Comparison of ENCODE assay signal across 8 cellular contexts in genomic region chr19:12440412-12440762, GRCh38. TPM values are rescaled to one million over a fixed set of nuclear protein-coding genes. Genes with fewer than 3 reads are reported as not detected.
DNase-seq lines count a peak whose midpoint lies in the region; ATAC-seq and TF ChIP-seq lines count a peak whose summit lies in the region.
"Not testable (repeated sequence)": the region's sequence is repeated elsewhere in the genome, so short reads cannot be mapped to it uniquely, and the experiment has no call there.

No MANE protein-coding gene starts in this region.

- H3K4me3 Mint-ChIP-seq in CD8-positive, alpha-beta T cell = peak overlapping the region; percentile 100

- H3K4me1 Mint-ChIP-seq in CD8-positive, alpha-beta T cell (ENCODE audit: low read depth) = peaks cover 19% of the 10 kb centered on the region

- H3K4me1 ChIP-seq in CD8-positive, alpha-beta T cell (ENCODE audit: insufficient read depth, low read length); mucosa of stomach (ENCODE audit: control insufficient read depth, insufficient read depth, low read length): not testable (repeated sequence)

- H3K27me3 Mint-ChIP-seq in CD8-positive, alpha-beta T cell (ENCODE audit: low read depth) = not testable (repeated sequence)

- not testable (repeated sequence) for H3K36me3 Mint-ChIP-seq in CD8-positive, alpha-beta T cell
- H3K36me3 Mint-ChIP-seq in activated naive CD4-positive, alpha-beta T cell treated with anti-CD3 and anti-CD28 coated beads, Interleukin-2, amount 50 U/mL, for 72 hours = peaks cover 32 to 43% of the 10 kb centered on the region in 2 donors

- not testable (repeated sequence) for H3K9me3 ChIP-seq in CD8-positive, alpha-beta T cell (ENCODE audit: low read length); mucosa of stomach (ENCODE audit: control insufficient read depth, low read length)

- peaks cover 13% of the 10 kb centered on the region for H3K9me3 Mint-ChIP-seq in CD8-positive, alpha-beta T cell
- H3K9me3 Mint-ChIP-seq in activated naive CD4-positive, alpha-beta T cell treated with anti-CD3 and anti-CD28 coated beads, Interleukin-2, amount 50 U/mL, for 72 hours = peaks cover 7 to 13% of the 10 kb centered on the region in 2 donors

- peak; percentile 11 for ATAC-seq in CD8-positive, alpha-beta T cell
- ATAC-seq in GM21515 (IDR thresholded peaks at IDR 0.05; ENCODE audit: unreplicated experiment) (peak; percentile 26), HG03571 (IDR thresholded peaks at IDR 0.05; ENCODE audit: unreplicated experiment) (peak; percentile 17)
- peak; percentile 33 to 52 for ATAC-seq in activated naive CD4-positive, alpha-beta T cell treated with anti-CD3 and anti-CD28 coated beads, Interleukin-2, amount 50 U/mL, for 72 hours

- H3K27ac ChIP-seq in CD8-positive, alpha-beta T cell (ENCODE audit: low read depth, low read length) = peak overlapping the region; percentile 26
- H3K27ac ChIP-seq in RWPE1 = peak overlapping the region; percentile 94

- H3K27ac Mint-ChIP-seq in CD8-positive, alpha-beta T cell = peak overlapping the region; percentile 52
- peak overlapping the region in 1 of 2 donors; percentile 87 for H3K27ac Mint-ChIP-seq in activated naive CD4-positive, alpha-beta T cell treated with anti-CD3 and anti-CD28 coated beads, Interleukin-2, amount 50 U/mL, for 72 hours

- not testable (repeated sequence) for H3K27me3 ChIP-seq in CD8-positive, alpha-beta T cell (ENCODE audit: insufficient read depth, low read length); mucosa of stomach (ENCODE audit: control insufficient read depth, insufficient read depth, low read length)

- peak overlapping the region; percentile 72 for H3K9ac ChIP-seq in mucosa of stomach (ENCODE audit: low read length)

- POLR2A ChIA-PET in CD8-positive, alpha-beta T cell (lab: Charles Lee) = interaction anchor here (0.8 to 1.7 kb wide), 4 partner anchors 10 to 107 kb away, joined by 3 to 6 read pairs (median 6); partner anchors contain the start of gene ZNF563
- POLR2A ChIA-PET in RWPE1 (lab: Yijun Ruan, JAX; ENCODE audit: low non-redundant PET) = not testable (repeated sequence)

- intact Hi-C loops in CD8-positive, alpha-beta T cell (cut with DNase I, micrococcal nuclease) = loop anchor here (1.0 to 2.0 kb wide), 8 partner anchors 40 to 228 kb away; partner anchors contain the start of genes ZNF44 (in 1 of the 2), ZNF442 (in 1 of the 2), ZNF563 (in 1 of the 2) and ZNF564 (in 1 of the 2)

- DNase-seq in CD8-positive, alpha-beta T cell = peak in 2 of 7 experiments; percentile 3 to 20
- DNase-seq in RWPE1 (ENCODE audit: low spot score) = peak; percentile 3
- DNase-seq in activated naive CD4-positive, alpha-beta T cell treated with anti-CD3 and anti-CD28 coated beads, Interleukin-2, amount 50 U/mL, for 72 hours (ENCODE audit: low spot score in 2 of 2) = peak in 1 of 2 donors; percentile 46
- DNase-seq in fibroblast of the aortic adventitia (ENCODE audit: low read depth) = peak; percentile 7
- peak; percentile 2 for DNase-seq in stimulated activated CD8-positive, alpha-beta memory T cell treated with anti-CD3 and anti-CD28 coated beads, Interleukin-12 subunit alpha, Interleukin-12 subunit beta, amount 100 ng/mL, for 4 hours (ENCODE audit: low read depth)

- not testable (repeated sequence) for H3K36me3 ChIP-seq in CD8-positive, alpha-beta T cell (ENCODE audit: insufficient read depth, low read length); mucosa of stomach (ENCODE audit: control insufficient read depth, insufficient read depth, low read length)

- not testable (repeated sequence) for TF ChIP-seq CTCF in CD8-positive, alpha-beta T cell (IDR thresholded peaks at IDR 0.05); RWPE1 (conservative IDR thresholded peaks at IDR 0.05; ENCODE audit: low read depth); fibroblast of the aortic adventitia (IDR thresholded peaks at IDR 0.05; ENCODE audit: insufficient read depth, low read length)

- H3K4me3 ChIP-seq in CD8-positive, alpha-beta T cell (ENCODE audit: low read depth, low read length) = peak overlapping the region; percentile 55
- H3K4me3 ChIP-seq in fibroblast of the aortic adventitia (ENCODE audit: low read depth, low read length) (peak overlapping the region; percentile 82), mucosa of stomach (ENCODE audit: low read length) (peak overlapping the region; percentile 15)

- CTCF ChIA-PET in CD8-positive, alpha-beta T cell (lab: Charles Lee) = not testable (repeated sequence)
- CTCF ChIA-PET in RWPE1 (lab: Yijun Ruan, JAX) = interaction anchor here (0.7 kb wide), 1 partner anchor 46 kb away, joined by 5 read pairs; no protein-coding TSS in a partner anchor

RNA-seq across cellular contexts. Expression of gene ZNF443, which starts 0.4 kb away (rescaled TPM):
- total RNA-seq in CD8-positive, alpha-beta T cell = 1 to 10 TPM; 2.1 to 2.6 TPM
- total RNA-seq in activated naive CD4-positive, alpha-beta T cell treated with anti-CD3 and anti-CD28 coated beads, Interleukin-2, amount 50 U/mL, for 72 hours = 10 to 100 TPM in 1 of 2 donors, 1 to 10 TPM in 1; 3.6 to 11.6 TPM
- 0.65 and 2.9 TPM in 2 replicates for total RNA-seq in fibroblast of the aortic adventitia (ENCODE audit: low replicate concordance)

RNA-seq across cellular contexts. Expression of gene ZNF799, which starts 39.3 kb away (rescaled TPM):
- total RNA-seq in CD8-positive, alpha-beta T cell = 1 to 10 TPM; 1.1 TPM
- 1 to 10 TPM; 3.6 to 6.2 TPM for total RNA-seq in activated naive CD4-positive, alpha-beta T cell treated with anti-CD3 and anti-CD28 coated beads, Interleukin-2, amount 50 U/mL, for 72 hours
- 2.4 and 3.8 TPM in 2 replicates for total RNA-seq in fibroblast of the aortic adventitia (ENCODE audit: low replicate concordance)

RNA-seq across cellular contexts. Expression of gene ZNF709, which starts 44.2 kb away (rescaled TPM):
- total RNA-seq in CD8-positive, alpha-beta T cell = 1 to 10 TPM; 4.3 to 4.5 TPM
- total RNA-seq in activated naive CD4-positive, alpha-beta T cell treated with anti-CD3 and anti-CD28 coated beads, Interleukin-2, amount 50 U/mL, for 72 hours = 1 to 10 TPM; 1.6 to 3.5 TPM
- total RNA-seq in fibroblast of the aortic adventitia (ENCODE audit: low replicate concordance) = 1.4 and 3.8 TPM in 2 replicates

Comparison
In these comparisons a context has a peak if more than half of its experiments do, and no peak if none do; other contexts are left out.
1. H3K4me3 ChIP-seq: peak in every context shown above with its lines; median percentile 82 in fibroblast of the aortic adventitia; 55 in CD8-positive, alpha-beta T cell; 15 in mucosa of stomach.